Comparison of ENCODE assay signal across 10 cellular contexts in the genomic region with DNA sequence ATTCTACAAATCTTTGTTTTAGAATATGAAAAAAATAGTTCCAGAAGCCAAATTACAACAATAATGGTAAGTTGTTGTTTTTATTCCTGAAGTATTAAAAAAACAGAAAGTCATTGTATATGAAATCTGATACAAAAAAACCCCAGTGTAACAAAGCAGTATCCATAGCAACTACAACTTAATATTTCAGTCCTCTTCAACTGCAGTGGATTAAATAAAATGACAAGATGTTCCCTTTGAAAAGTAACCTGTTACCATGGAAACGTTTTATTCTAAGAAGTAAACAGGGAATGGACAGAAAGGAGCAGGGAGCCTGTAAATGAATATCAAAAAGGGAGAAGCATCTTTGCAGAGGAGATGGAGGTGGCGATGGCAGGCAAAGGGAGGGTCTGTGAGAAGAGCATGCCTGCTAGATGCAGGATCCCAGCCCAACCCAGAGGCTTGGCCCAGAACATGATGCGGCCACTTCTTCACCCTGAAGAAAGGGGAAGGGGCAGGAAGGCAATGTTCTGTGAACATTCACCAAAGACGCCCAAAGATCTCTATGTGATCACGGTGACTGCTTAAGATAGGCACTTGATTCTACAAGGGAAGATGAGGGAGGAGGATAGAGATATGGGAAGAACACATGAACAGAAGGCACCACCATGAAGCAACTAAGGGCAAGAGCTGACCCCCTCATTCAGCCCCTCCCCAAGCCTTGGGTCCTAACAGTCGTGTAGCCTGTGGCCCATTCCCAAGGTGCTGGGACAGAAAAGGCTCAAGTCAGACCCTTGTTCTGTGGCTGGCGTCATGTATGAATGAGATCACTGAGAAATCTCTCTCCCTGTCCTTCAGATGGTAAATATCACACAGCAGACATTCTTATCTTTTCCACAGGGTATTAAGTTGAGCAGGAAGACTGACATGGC.
A peak's percentile ranks its signal among the peaks of the same experiment; 100 is the strongest.
DNase-seq lines count a peak whose midpoint lies in the region; ATAC-seq and TF ChIP-seq lines count a peak whose summit lies in the region.
"Had no signal": no experiment of that assay in that cellular context is flagged by ENCODE, and none has a peak within 500 bp of the region (broad histone marks: within the 10 kb centered on the region; RNA-seq: fewer than 3 reads in every experiment).

No MANE protein-coding gene starts in this region.

- H3K27ac ChIP-seq in layer of hippocampus (ENCODE audit: low read depth, low read length) (peak overlapping the region; percentile 69), tibial nerve (peak overlapping the region in 3 of 4 donors; percentile 64 to 77 (median 77))

- no peaks in the 10 kb centered on the region for H3K9me3 ChIP-seq in tibial nerve

- peak overlapping the region; percentile 81 for H3K27ac Mint-ChIP-seq in activated CD8-positive, alpha-beta T cell treated with anti-CD3 and anti-CD28 coated beads for 36 hours
- H3K27ac Mint-ChIP-seq in activated CD8-positive, alpha-beta T cell treated with anti-CD3 and anti-CD28 coated beads, Interleukin-2, amount 10 ng/mL, durations not matched to agents 7 days and 5 days = no peak overlapping the region

- intact Hi-C loops in activated CD8-positive, alpha-beta T cell treated with anti-CD3 and anti-CD28 coated beads for 36 hours (cut with micrococcal nuclease) = no loop called here

- no peaks in the 10 kb centered on the region for H3K27me3 Mint-ChIP-seq in activated CD8-positive, alpha-beta T cell treated with anti-CD3 and anti-CD28 coated beads for 36 hours
- H3K27me3 Mint-ChIP-seq in activated CD8-positive, alpha-beta T cell treated with anti-CD3 and anti-CD28 coated beads, Interleukin-2, amount 10 ng/mL, durations not matched to agents 7 days and 5 days (ENCODE audit: low read depth) = no peaks in the 10 kb centered on the region

- H3K36me3 Mint-ChIP-seq in activated CD8-positive, alpha-beta T cell treated with anti-CD3 and anti-CD28 coated beads for 36 hours (ENCODE audit: low read depth) = peaks cover 9% of the 10 kb centered on the region
- peaks cover 5% of the 10 kb centered on the region for H3K36me3 Mint-ChIP-seq in activated CD8-positive, alpha-beta T cell treated with anti-CD3 and anti-CD28 coated beads, Interleukin-2, amount 10 ng/mL, durations not matched to agents 7 days and 5 days (ENCODE audit: low read depth)

- H3K27me3 ChIP-seq in layer of hippocampus (ENCODE audit: control insufficient read depth, insufficient read depth, low read length) = no peaks in the 10 kb centered on the region
- no peaks in the 10 kb centered on the region for H3K27me3 ChIP-seq in tibial nerve

- TF ChIP-seq CTCF in activated CD8-positive, alpha-beta T cell treated with anti-CD3 and anti-CD28 coated beads for 36 hours (IDR thresholded peaks at IDR 0.05) = no peak
- no peak for TF ChIP-seq CTCF in tibial nerve (IDR thresholded peaks at IDR 0.05)

- 43 to 62% methylated on average over 7 of the region's 7 CpGs for WGBS in tibial nerve, 2 donors

- no peak for TF ChIP-seq EP300 in tibial nerve (IDR thresholded peaks at IDR 0.05)

- H3K4me1 Mint-ChIP-seq in activated CD8-positive, alpha-beta T cell treated with anti-CD3 and anti-CD28 coated beads for 36 hours (ENCODE audit: low read depth) = peaks cover 59% of the 10 kb centered on the region
- peaks cover 37% of the 10 kb centered on the region for H3K4me1 Mint-ChIP-seq in activated CD8-positive, alpha-beta T cell treated with anti-CD3 and anti-CD28 coated beads, Interleukin-2, amount 10 ng/mL, durations not matched to agents 7 days and 5 days (ENCODE audit: low read depth)

- TF ChIP-seq POLR2A in tibial nerve (IDR thresholded peaks at IDR 0.05) = no peak

- POLR2A ChIA-PET in activated CD8-positive, alpha-beta T cell treated with anti-CD3 and anti-CD28 coated beads for 36 hours (lab: Charles Lee) = no interaction called here
- POLR2A ChIA-PET in activated CD8-positive, alpha-beta T cell treated with anti-CD3 and anti-CD28 coated beads, Interleukin-2, amount 10 ng/mL, durations not matched to agents 7 days and 5 days (lab: Charles Lee) = interaction anchor here (1.1 kb wide), 1 partner anchor 7 kb away, joined by 4 read pairs; no protein-coding TSS in a partner anchor

- no peak for DNase-seq in activated CD8-positive, alpha-beta T cell treated with anti-CD3 and anti-CD28 coated beads for 36 hours
- DNase-seq in activated CD8-positive, alpha-beta T cell treated with anti-CD3 and anti-CD28 coated beads, Interleukin-2, amount 10 ng/mL, durations not matched to agents 7 days and 5 days = no peak
- DNase-seq in astrocyte of the hippocampus (ENCODE audit: low read depth, low spot score) = peak; percentile 15
- DNase-seq in tibial nerve (ENCODE audit: low spot score in 2 of 2) = no peak
- DNase-seq in HK-2 (ENCODE audit: unreplicated experiment) = no peak
- DNase-seq in NCI-H69 (lab: John Stamatoyannopoulos, UW) = no peak
- DNase-seq in AG08396 (ENCODE audit: low spot score) = no peak
- DNase-seq: activated naive CD4-positive, alpha-beta T cell treated with anti-CD3 and anti-CD28 coated beads for 36 hours; NCI-H1436 treated with DMSO at 0.1 percent for 48 hours had no signal

- H3K4me3 ChIP-seq in tibial nerve = no peak overlapping the region

- H3K9me3 Mint-ChIP-seq in activated CD8-positive, alpha-beta T cell treated with anti-CD3 and anti-CD28 coated beads for 36 hours = no peaks in the 10 kb centered on the region
- no peaks in the 10 kb centered on the region for H3K9me3 Mint-ChIP-seq in activated CD8-positive, alpha-beta T cell treated with anti-CD3 and anti-CD28 coated beads, Interleukin-2, amount 10 ng/mL, durations not matched to agents 7 days and 5 days (ENCODE audit: insufficient read depth)
- H3K9me3 Mint-ChIP-seq: activated naive CD4-positive, alpha-beta T cell treated with anti-CD3 and anti-CD28 coated beads for 36 hours had no signal

- peaks cover 0 to 76% (median 13%) of the 10 kb centered on the region in 4 donors for H3K4me1 ChIP-seq in tibial nerve

- peaks cover 0 to 3% (median 0%) of the 10 kb centered on the region in 3 donors for H3K36me3 ChIP-seq in tibial nerve

- no peak overlapping the region for H3K4me3 Mint-ChIP-seq in activated CD8-positive, alpha-beta T cell treated with anti-CD3 and anti-CD28 coated beads for 36 hours
- H3K4me3 Mint-ChIP-seq in activated CD8-positive, alpha-beta T cell treated with anti-CD3 and anti-CD28 coated beads, Interleukin-2, amount 10 ng/mL, durations not matched to agents 7 days and 5 days = no peak overlapping the region

- CTCF ChIA-PET in activated CD8-positive, alpha-beta T cell treated with anti-CD3 and anti-CD28 coated beads for 36 hours (lab: Charles Lee) = interaction anchor here (0.8 to 1.2 kb wide), 2 partner anchors 7 to 154 kb away, joined by 3 to 7 read pairs; no protein-coding TSS in a partner anchor
- CTCF ChIA-PET in activated CD8-positive, alpha-beta T cell treated with anti-CD3 and anti-CD28 coated beads, Interleukin-2, amount 10 ng/mL, durations not matched to agents 7 days and 5 days (lab: Charles Lee) = interaction anchor here (0.8 to 1.2 kb wide), 3 partner anchors 16 to 152 kb away, joined by 3 to 4 read pairs (median 4); no protein-coding TSS in a partner anchor

- no peak for ATAC-seq in activated CD8-positive, alpha-beta T cell treated with anti-CD3 and anti-CD28 coated beads for 36 hours
- ATAC-seq in activated CD8-positive, alpha-beta T cell treated with anti-CD3 and anti-CD28 coated beads, Interleukin-2, amount 10 ng/mL, durations not matched to agents 7 days and 5 days = no peak
